ENCODE assay signal across 1 cellular context in the genomic region with DNA sequence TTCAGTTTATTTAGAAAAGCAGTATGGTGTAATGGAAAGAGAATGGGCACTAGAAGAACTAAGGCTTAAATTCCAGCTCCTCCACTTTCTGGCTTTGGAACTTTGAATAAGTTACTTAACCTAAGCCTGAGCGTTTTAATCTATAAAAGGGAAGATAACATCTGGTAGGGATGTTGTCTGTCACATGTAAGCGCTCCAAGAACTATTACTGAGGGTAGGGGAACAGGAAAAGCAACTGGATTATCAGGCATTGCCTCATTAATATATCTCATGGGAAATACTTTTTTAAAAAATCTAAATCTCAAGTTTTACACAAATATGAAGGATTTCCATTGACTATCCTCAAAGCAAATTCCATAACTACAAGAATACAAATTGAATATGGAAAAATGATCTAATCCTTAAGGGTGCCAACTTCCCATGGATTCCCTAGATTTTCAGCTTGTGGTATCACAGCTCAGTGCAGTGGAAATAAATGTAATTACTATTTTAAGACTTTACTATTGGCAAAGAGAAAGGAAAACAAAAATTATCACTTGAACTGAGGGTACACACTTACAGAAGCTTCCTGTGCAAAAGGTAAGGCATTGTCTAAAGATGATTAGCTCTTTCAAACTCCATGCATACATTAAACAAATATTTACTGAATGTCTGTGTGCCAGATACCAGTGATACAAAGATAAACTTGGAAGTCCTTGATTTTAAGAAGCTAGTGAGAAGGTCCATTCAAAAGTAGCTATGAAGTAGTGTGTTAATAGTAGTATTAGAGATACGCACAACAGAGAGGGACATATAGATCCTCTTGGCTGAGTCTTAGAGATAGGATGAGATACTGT.
A peak's percentile ranks its signal among the peaks of the same experiment; 100 is the strongest.
TF ChIP-seq lines count a peak whose summit lies in the region.

No MANE protein-coding gene starts in this region.

TF ChIP-seq in HepG2, 621 proteins besides CTCF, POLR2A, EP300 and RAD21 (continued from another document and continues in another):
- TF ChIP-seq, protein P1, sequence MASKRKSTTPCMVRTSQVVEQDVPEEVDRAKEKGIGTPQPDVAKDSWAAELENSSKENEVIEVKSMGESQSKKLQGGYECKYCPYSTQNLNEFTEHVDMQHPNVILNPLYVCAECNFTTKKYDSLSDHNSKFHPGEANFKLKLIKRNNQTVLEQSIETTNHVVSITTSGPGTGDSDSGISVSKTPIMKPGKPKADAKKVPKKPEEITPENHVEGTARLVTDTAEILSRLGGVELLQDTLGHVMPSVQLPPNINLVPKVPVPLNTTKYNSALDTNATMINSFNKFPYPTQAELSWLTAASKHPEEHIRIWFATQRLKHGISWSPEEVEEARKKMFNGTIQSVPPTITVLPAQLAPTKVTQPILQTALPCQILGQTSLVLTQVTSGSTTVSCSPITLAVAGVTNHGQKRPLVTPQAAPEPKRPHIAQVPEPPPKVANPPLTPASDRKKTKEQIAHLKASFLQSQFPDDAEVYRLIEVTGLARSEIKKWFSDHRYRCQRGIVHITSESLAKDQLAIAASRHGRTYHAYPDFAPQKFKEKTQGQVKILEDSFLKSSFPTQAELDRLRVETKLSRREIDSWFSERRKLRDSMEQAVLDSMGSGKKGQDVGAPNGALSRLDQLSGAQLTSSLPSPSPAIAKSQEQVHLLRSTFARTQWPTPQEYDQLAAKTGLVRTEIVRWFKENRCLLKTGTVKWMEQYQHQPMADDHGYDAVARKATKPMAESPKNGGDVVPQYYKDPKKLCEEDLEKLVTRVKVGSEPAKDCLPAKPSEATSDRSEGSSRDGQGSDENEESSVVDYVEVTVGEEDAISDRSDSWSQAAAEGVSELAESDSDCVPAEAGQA (IDR thresholded peaks at IDR 0.05; ENCODE audit: low read depth), result no peak
- TF ChIP-seq, protein P1 (CRISPR knock-in tag; IDR thresholded peaks at IDR 0.05; ENCODE audit: borderline replicate concordance), result no peak
- TF ChIP-seq KMT2B (CRISPR knock-in tag; IDR thresholded peaks at IDR 0.05) (no peak), NR2F6 (IDR thresholded peaks at IDR 0.05) (peak; percentile 23; the same call in 1 of the 2 replicates), NR2F6 (CRISPR knock-in tag; IDR thresholded peaks at IDR 0.05) (peak; percentile 22; the same call in 1 of the 2 replicates), NFRKB (IDR thresholded peaks at IDR 0.05) (no peak), TARDBP (CRISPR knock-in tag; IDR thresholded peaks at IDR 0.05) (no peak), BRD4 (CRISPR knock-in tag; IDR thresholded peaks at IDR 0.05) (no peak), XBP1 (CRISPR knock-in tag; IDR thresholded peaks at IDR 0.05) (no peak), ISL2 (CRISPR knock-in tag; IDR thresholded peaks at IDR 0.05) (peak; percentile 81), ZNF598 (CRISPR knock-in tag; IDR thresholded peaks at IDR 0.05; ENCODE audit: borderline replicate concordance) (no peak), ZNF121 (CRISPR knock-in tag; IDR thresholded peaks at IDR 0.05) (no peak), ZNF441 (CRISPR knock-in tag; IDR thresholded peaks at IDR 0.05; ENCODE audit: borderline replicate concordance) (no peak), ZNF766 (CRISPR knock-in tag; IDR thresholded peaks at IDR 0.05; ENCODE audit: borderline replicate concordance) (no peak), RFX5 (IDR thresholded peaks at IDR 0.05; ENCODE audit: low read depth, low read length) (no peak), SAP130 (CRISPR knock-in tag; IDR thresholded peaks at IDR 0.05; ENCODE audit: low read depth) (peak; percentile 32; the same call in 1 of the 2 replicates), KDM5B (CRISPR knock-in tag; IDR thresholded peaks at IDR 0.05; ENCODE audit: borderline replicate concordance) (no peak)
- TF ChIP-seq, protein P2, sequence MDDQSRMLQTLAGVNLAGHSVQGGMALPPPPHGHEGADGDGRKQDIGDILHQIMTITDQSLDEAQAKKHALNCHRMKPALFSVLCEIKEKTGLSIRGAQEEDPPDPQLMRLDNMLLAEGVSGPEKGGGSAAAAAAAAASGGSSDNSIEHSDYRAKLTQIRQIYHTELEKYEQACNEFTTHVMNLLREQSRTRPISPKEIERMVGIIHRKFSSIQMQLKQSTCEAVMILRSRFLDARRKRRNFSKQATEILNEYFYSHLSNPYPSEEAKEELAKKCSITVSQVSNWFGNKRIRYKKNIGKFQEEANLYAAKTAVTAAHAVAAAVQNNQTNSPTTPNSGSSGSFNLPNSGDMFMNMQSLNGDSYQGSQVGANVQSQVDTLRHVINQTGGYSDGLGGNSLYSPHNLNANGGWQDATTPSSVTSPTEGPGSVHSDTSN (CRISPR knock-in tag; IDR thresholded peaks at IDR 0.05; ENCODE audit: borderline replicate concordance), result no peak
- TF ChIP-seq, protein P3, sequence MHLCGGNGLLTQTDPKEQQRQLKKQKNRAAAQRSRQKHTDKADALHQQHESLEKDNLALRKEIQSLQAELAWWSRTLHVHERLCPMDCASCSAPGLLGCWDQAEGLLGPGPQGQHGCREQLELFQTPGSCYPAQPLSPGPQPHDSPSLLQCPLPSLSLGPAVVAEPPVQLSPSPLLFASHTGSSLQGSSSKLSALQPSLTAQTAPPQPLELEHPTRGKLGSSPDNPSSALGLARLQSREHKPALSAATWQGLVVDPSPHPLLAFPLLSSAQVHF (CRISPR knock-in tag; IDR thresholded peaks at IDR 0.05), result no peak
- TF ChIP-seq, protein P4, sequence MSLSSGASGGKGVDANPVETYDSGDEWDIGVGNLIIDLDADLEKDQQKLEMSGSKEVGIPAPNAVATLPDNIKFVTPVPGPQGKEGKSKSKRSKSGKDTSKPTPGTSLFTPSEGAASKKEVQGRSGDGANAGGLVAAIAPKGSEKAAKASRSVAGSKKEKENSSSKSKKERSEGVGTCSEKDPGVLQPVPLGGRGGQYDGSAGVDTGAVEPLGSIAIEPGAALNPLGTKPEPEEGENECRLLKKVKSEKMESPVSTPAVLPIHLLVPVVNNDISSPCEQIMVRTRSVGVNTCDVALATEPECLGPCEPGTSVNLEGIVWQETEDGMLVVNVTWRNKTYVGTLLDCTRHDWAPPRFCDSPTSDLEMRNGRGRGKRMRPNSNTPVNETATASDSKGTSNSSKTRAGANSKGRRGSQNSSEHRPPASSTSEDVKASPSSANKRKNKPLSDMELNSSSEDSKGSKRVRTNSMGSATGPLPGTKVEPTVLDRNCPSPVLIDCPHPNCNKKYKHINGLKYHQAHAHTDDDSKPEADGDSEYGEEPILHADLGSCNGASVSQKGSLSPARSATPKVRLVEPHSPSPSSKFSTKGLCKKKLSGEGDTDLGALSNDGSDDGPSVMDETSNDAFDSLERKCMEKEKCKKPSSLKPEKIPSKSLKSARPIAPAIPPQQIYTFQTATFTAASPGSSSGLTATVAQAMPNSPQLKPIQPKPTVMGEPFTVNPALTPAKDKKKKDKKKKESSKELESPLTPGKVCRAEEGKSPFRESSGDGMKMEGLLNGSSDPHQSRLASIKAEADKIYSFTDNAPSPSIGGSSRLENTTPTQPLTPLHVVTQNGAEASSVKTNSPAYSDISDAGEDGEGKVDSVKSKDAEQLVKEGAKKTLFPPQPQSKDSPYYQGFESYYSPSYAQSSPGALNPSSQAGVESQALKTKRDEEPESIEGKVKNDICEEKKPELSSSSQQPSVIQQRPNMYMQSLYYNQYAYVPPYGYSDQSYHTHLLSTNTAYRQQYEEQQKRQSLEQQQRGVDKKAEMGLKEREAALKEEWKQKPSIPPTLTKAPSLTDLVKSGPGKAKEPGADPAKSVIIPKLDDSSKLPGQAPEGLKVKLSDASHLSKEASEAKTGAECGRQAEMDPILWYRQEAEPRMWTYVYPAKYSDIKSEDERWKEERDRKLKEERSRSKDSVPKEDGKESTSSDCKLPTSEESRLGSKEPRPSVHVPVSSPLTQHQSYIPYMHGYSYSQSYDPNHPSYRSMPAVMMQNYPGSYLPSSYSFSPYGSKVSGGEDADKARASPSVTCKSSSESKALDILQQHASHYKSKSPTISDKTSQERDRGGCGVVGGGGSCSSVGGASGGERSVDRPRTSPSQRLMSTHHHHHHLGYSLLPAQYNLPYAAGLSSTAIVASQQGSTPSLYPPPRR (CRISPR knock-in tag; IDR thresholded peaks at IDR 0.05; ENCODE audit: borderline replicate concordance), result peak; percentile 46; the same call in 1 of the 2 replicates
- TF ChIP-seq, protein P5, sequence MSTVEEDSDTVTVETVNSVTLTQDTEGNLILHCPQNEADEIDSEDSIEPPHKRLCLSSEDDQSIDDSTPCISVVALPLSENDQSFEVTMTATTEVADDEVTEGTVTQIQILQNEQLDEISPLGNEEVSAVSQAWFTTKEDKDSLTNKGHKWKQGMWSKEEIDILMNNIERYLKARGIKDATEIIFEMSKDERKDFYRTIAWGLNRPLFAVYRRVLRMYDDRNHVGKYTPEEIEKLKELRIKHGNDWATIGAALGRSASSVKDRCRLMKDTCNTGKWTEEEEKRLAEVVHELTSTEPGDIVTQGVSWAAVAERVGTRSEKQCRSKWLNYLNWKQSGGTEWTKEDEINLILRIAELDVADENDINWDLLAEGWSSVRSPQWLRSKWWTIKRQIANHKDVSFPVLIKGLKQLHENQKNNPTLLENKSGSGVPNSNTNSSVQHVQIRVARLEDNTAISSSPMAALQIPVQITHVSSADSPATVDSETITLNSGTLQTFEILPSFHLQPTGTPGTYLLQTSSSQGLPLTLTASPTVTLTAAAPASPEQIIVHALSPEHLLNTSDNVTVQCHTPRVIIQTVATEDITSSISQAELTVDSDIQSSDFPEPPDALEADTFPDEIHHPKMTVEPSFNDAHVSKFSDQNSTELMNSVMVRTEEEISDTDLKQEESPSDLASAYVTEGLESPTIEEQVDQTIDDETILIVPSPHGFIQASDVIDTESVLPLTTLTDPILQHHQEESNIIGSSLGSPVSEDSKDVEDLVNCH (CRISPR knock-in tag; IDR thresholded peaks at IDR 0.05), result no peak
- TF ChIP-seq, protein P6, sequence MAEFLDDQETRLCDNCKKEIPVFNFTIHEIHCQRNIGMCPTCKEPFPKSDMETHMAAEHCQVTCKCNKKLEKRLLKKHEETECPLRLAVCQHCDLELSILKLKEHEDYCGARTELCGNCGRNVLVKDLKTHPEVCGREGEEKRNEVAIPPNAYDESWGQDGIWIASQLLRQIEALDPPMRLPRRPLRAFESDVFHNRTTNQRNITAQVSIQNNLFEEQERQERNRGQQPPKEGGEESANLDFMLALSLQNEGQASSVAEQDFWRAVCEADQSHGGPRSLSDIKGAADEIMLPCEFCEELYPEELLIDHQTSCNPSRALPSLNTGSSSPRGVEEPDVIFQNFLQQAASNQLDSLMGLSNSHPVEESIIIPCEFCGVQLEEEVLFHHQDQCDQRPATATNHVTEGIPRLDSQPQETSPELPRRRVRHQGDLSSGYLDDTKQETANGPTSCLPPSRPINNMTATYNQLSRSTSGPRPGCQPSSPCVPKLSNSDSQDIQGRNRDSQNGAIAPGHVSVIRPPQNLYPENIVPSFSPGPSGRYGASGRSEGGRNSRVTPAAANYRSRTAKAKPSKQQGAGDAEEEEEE (CRISPR knock-in tag; IDR thresholded peaks at IDR 0.05; ENCODE audit: borderline replicate concordance), result no peak
- TF ChIP-seq, protein P7, sequence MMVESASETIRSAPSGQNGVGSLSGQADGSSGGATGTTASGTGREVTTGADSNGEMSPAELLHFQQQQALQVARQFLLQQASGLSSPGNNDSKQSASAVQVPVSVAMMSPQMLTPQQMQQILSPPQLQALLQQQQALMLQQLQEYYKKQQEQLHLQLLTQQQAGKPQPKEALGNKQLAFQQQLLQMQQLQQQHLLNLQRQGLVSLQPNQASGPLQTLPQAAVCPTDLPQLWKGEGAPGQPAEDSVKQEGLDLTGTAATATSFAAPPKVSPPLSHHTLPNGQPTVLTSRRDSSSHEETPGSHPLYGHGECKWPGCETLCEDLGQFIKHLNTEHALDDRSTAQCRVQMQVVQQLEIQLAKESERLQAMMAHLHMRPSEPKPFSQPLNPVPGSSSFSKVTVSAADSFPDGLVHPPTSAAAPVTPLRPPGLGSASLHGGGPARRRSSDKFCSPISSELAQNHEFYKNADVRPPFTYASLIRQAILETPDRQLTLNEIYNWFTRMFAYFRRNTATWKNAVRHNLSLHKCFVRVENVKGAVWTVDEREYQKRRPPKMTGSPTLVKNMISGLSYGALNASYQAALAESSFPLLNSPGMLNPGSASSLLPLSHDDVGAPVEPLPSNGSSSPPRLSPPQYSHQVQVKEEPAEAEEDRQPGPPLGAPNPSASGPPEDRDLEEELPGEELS (CRISPR knock-in tag; IDR thresholded peaks at IDR 0.05), result peak; percentile 85
- TF ChIP-seq, protein P8, sequence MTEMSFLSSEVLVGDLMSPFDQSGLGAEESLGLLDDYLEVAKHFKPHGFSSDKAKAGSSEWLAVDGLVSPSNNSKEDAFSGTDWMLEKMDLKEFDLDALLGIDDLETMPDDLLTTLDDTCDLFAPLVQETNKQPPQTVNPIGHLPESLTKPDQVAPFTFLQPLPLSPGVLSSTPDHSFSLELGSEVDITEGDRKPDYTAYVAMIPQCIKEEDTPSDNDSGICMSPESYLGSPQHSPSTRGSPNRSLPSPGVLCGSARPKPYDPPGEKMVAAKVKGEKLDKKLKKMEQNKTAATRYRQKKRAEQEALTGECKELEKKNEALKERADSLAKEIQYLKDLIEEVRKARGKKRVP (CRISPR knock-in tag; IDR thresholded peaks at IDR 0.05), result no peak
- TF ChIP-seq, protein P9, sequence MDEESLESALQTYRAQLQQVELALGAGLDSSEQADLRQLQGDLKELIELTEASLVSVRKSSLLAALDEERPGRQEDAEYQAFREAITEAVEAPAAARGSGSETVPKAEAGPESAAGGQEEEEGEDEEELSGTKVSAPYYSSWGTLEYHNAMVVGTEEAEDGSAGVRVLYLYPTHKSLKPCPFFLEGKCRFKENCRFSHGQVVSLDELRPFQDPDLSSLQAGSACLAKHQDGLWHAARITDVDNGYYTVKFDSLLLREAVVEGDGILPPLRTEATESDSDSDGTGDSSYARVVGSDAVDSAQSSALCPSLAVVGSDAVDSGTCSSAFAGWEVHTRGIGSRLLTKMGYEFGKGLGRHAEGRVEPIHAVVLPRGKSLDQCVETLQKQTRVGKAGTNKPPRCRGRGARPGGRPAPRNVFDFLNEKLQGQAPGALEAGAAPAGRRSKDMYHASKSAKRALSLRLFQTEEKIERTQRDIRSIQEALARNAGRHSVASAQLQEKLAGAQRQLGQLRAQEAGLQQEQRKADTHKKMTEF (CRISPR knock-in tag; IDR thresholded peaks at IDR 0.05), result peak; percentile 23; the same call in 1 of the 2 replicates
